ENCODE assay signal across 9 cellular contexts in genomic region chr12:68451261-68452091, GRCh38.
DNase-seq lines count a peak whose midpoint lies in the region; ATAC-seq and TF ChIP-seq lines count a peak whose summit lies in the region.
"Had no signal": no experiment of that assay in that cellular context is flagged by ENCODE, and none has a peak within 500 bp of the region (broad histone marks: within the 10 kb centered on the region; RNA-seq: fewer than 3 reads in every experiment).

No MANE protein-coding gene starts in this region.

- WGBS in right lobe of liver (ENCODE audit: insufficient coverage, low coverage, low lambda C conversion rate, missing lambda C conversion rate) = 17% methylated on average over 7 of the region's 7 CpGs

- TF ChIP-seq POLR2A in right lobe of liver (IDR thresholded peaks at IDR 0.05) = no peak

- H3K9ac ChIP-seq in stomach smooth muscle (ENCODE audit: low read length in 2 of 2) = no peak overlapping the region

- H3K9me3 ChIP-seq in right lobe of liver (no peaks in the 10 kb centered on the region), stomach smooth muscle (ENCODE audit: control insufficient read depth in 2 of 2, low read length in 2 of 2) (no peaks in the 10 kb centered on the region)

- ATAC-seq in GM18508 (IDR thresholded peaks at IDR 0.05; ENCODE audit: insufficient read depth, unreplicated experiment) = peak; percentile 50
- ATAC-seq in HG02938 (IDR thresholded peaks at IDR 0.05; ENCODE audit: unreplicated experiment) = peak; percentile 71
- ATAC-seq in right lobe of liver = peak; percentile 53 to 67 (median 62)

- no peak for TF ChIP-seq CTCF in AG04449 (IDR thresholded peaks at IDR 0.05; ENCODE audit: insufficient read depth, low read length, missing control alignments)
- TF ChIP-seq CTCF in right lobe of liver (IDR thresholded peaks at IDR 0.05) = no peak

- no peaks in the 10 kb centered on the region for H3K27me3 ChIP-seq in right lobe of liver
- no peaks in the 10 kb centered on the region for H3K27me3 ChIP-seq in stomach smooth muscle (ENCODE audit: control insufficient read depth in 1 of 2, insufficient read depth in 2 of 2, low read length in 2 of 2)

- H3K36me3 ChIP-seq in right lobe of liver = no peaks in the 10 kb centered on the region
- no peaks in the 10 kb centered on the region for H3K36me3 ChIP-seq in stomach smooth muscle (ENCODE audit: control insufficient read depth in 2 of 2, insufficient read depth in 2 of 2, low read length in 2 of 2)

- DNase-seq in AG04449 (ENCODE audit: low read depth, low spot score) = peak; percentile 69
- DNase-seq in NCI-H748 (lab: John Stamatoyannopoulos, UW; ENCODE audit: unreplicated experiment) = peak; percentile 50
- peak; percentile 96 for DNase-seq in amniotic epithelial cell (ENCODE audit: low read depth)
- peak in 1 of 3 donors; percentile 50 for DNase-seq in right lobe of liver
- DNase-seq in effector CD8-positive, alpha-beta T cell (lab: John Stamatoyannopoulos, UW) = no peak

- H3K27ac ChIP-seq in right lobe of liver (peak overlapping the region in 2 of 3 donors; percentile 19 to 35), stomach smooth muscle (ENCODE audit: low read length) (peak overlapping the region; percentile 32)
- H3K27ac ChIP-seq: HL-60 had no signal

- CTCF ChIA-PET in AG04449 (lab: Yijun Ruan, JAX) = no interaction called here

- no peak overlapping the region for H3K4me3 ChIP-seq in AG04449 (ENCODE audit: low read depth, low read length)
- H3K4me3 ChIP-seq in right lobe of liver = no peak overlapping the region
- H3K4me3 ChIP-seq in stomach smooth muscle (ENCODE audit: low read length in 2 of 2) = peak overlapping the region; percentile 3 to 52

- intact Hi-C loops in right lobe of liver (cut with DNase I) = no loop called here

- POLR2A ChIA-PET in AG04449 (lab: Yijun Ruan, JAX) = no interaction called here

- peaks cover 0 to 8% (median 3%) of the 10 kb centered on the region in 4 donors for H3K4me1 ChIP-seq in right lobe of liver
- H3K4me1 ChIP-seq in stomach smooth muscle (ENCODE audit: control insufficient read depth, insufficient read depth, low read length) = peaks cover 15% of the 10 kb centered on the region

Comparison
In these comparisons a context has a peak if more than half of its experiments do, and no peak if none do; other contexts are left out.
1. H3K4me3 ChIP-seq: peak in stomach smooth muscle (2 of 2); none in AG04449 (single experiment) and right lobe of liver (0 of 3).
2. Peak in every context shown above with its lines, with median percentiles within 50 percentile points of each other: ATAC-seq.